In genomic region chr16:711548-712320, GRCh38 we compare ENCODE assay signal across 8 cellular contexts. TPM values are rescaled to one million over a fixed set of nuclear protein-coding genes. Genes with fewer than 3 reads are reported as not detected.
DNase-seq lines count a peak whose midpoint lies in the region; ATAC-seq and TF ChIP-seq lines count a peak whose summit lies in the region.

No MANE protein-coding gene starts in this region.

- no peak overlapping the region for H4K12ac ChIP-seq in trophoblast cell (ENCODE audit: low read depth, low read length)

- H3K27me3 ChIP-seq in trophoblast cell (ENCODE audit: insufficient read depth, low read length), result peaks cover 20% of the 10 kb centered on the region
- H3K27me3 ChIP-seq in aorta (ENCODE audit: control insufficient read depth in 1 of 2, insufficient read depth in 2 of 2, low read length in 1 of 2), result no peaks in the 10 kb centered on the region

- H3K14ac ChIP-seq in trophoblast cell (ENCODE audit: low read length), result no peak overlapping the region

- H2BK5ac ChIP-seq in trophoblast cell (ENCODE audit: low read depth, low read length, poor library complexity), result no peak overlapping the region

- no peak overlapping the region for H3K4me2 ChIP-seq in trophoblast cell (ENCODE audit: low read length)

- H3K36me3 ChIP-seq in trophoblast cell (ENCODE audit: control insufficient read depth in 1 of 2, insufficient read depth in 2 of 2, low read length in 2 of 2), result no peaks in the 10 kb centered on the region
- no peaks in the 10 kb centered on the region for H3K36me3 ChIP-seq in aorta (ENCODE audit: control insufficient read depth in 1 of 2, insufficient read depth in 2 of 2, low read length in 1 of 2)

- no peak overlapping the region for H3K4me3 Mint-ChIP-seq in activated naive CD4-positive, alpha-beta T cell treated with anti-CD3 and anti-CD28 coated beads for 36 hours

- WGBS in trophoblast cell (ENCODE audit: extremely low coverage, insufficient coverage, insufficient read length), result no CpG with 5 or more reads among the region's 25 CpGs
- 11 to 12% methylated on average over 25 of the region's 25 CpGs for WGBS in aorta, 2 donors

- H4K91ac ChIP-seq in trophoblast cell (ENCODE audit: low read depth, low read length), result no peak overlapping the region

- CTCF ChIA-PET in activated naive CD4-positive, alpha-beta T cell treated with anti-CD3 and anti-CD28 coated beads for 36 hours (lab: Charles Lee), result interaction anchor here (0.5 to 2.8 kb wide), 23 partner anchors 8 to 580 kb away, joined by 3 to 55 read pairs (median 4); partner anchors contain the start of genes ANTKMT, CCDC78, CHTF18 and RPUSD1

- no peak overlapping the region for H2AK5ac ChIP-seq in trophoblast cell (ENCODE audit: low read length)

- no peak overlapping the region for H2BK120ac ChIP-seq in trophoblast cell (ENCODE audit: insufficient read depth, low read length, poor library complexity)

- H3K4me1 ChIP-seq in trophoblast cell (ENCODE audit: control insufficient read depth in 1 of 2, insufficient read depth in 2 of 2, low read length in 2 of 2) (peaks cover 18 to 19% of the 10 kb centered on the region in 2 experiments), aorta (ENCODE audit: control insufficient read depth in 1 of 2, insufficient read depth in 2 of 2, low read length in 2 of 2) (no peaks in the 10 kb centered on the region)

- ATAC-seq in HG02610 (IDR thresholded peaks at IDR 0.05; ENCODE audit: unreplicated experiment) (peak; percentile 43), SK-N-SH treated with all-trans-retinoic acid at 6 μM for 48 hours (peak; percentile 65), aorta (ENCODE audit: low FRiP score) (peak; percentile 77), GM21737 (IDR thresholded peaks at IDR 0.05; ENCODE audit: unreplicated experiment) (no peak)

- no peak overlapping the region for H3K23ac ChIP-seq in trophoblast cell (ENCODE audit: low read length)

- no peak overlapping the region for H2BK12ac ChIP-seq in trophoblast cell (ENCODE audit: low read length)

- peaks cover 45% of the 10 kb centered on the region for H3K27me3 Mint-ChIP-seq in activated naive CD4-positive, alpha-beta T cell treated with anti-CD3 and anti-CD28 coated beads for 36 hours (ENCODE audit: low read depth)

- no peak overlapping the region for H3K4ac ChIP-seq in trophoblast cell (ENCODE audit: low read depth, low read length)

- no peak overlapping the region for H4K8ac ChIP-seq in trophoblast cell (ENCODE audit: low read depth, low read length)

- H3K4me1 Mint-ChIP-seq in activated naive CD4-positive, alpha-beta T cell treated with anti-CD3 and anti-CD28 coated beads for 36 hours (ENCODE audit: low read depth), result peaks cover 3% of the 10 kb centered on the region

- no peaks in the 10 kb centered on the region for H3K79me2 ChIP-seq in trophoblast cell (ENCODE audit: control insufficient read depth, insufficient read depth, low read length, poor library complexity)

- no peaks in the 10 kb centered on the region for H3K36me3 Mint-ChIP-seq in activated naive CD4-positive, alpha-beta T cell treated with anti-CD3 and anti-CD28 coated beads for 36 hours (ENCODE audit: low read depth)

- DNase-seq in COLO668 (lab: John Stamatoyannopoulos, UW; ENCODE audit: unreplicated experiment) (peak; percentile 83), germinal center (ENCODE audit: low spot score) (peak; percentile 87), trophoblast cell (peak; percentile 67 to 81), aorta (peak; percentile 83 to 94)
- peak; percentile 82 for DNase-seq in activated naive CD4-positive, alpha-beta T cell treated with anti-CD3 and anti-CD28 coated beads for 36 hours

- peaks cover 2% of the 10 kb centered on the region for H3K79me1 ChIP-seq in trophoblast cell (ENCODE audit: low read length)

- no peak overlapping the region for H3K27ac ChIP-seq in trophoblast cell (ENCODE audit: low read depth, low read length)
- no peak overlapping the region for H3K27ac ChIP-seq in aorta (ENCODE audit: low read depth in 1 of 2, low read length in 2 of 2)

- H3K27ac Mint-ChIP-seq in activated naive CD4-positive, alpha-beta T cell treated with anti-CD3 and anti-CD28 coated beads for 36 hours, result no peak overlapping the region

- H3K4me3 ChIP-seq in trophoblast cell (ENCODE audit: low read depth, low read length) (no peak overlapping the region), aorta (ENCODE audit: low read length in 2 of 2) (no peak overlapping the region)

- no peak overlapping the region for H2AFZ ChIP-seq in trophoblast cell (ENCODE audit: insufficient read depth, low read length, poor library complexity)

- H3K18ac ChIP-seq in trophoblast cell (ENCODE audit: low read length), result no peak overlapping the region

- no peak overlapping the region for H3K9ac ChIP-seq in trophoblast cell (ENCODE audit: low read length)

- H3K9me3 ChIP-seq in trophoblast cell (ENCODE audit: insufficient read depth, low read depth, low read length), result peaks cover 14% of the 10 kb centered on the region
- H3K9me3 ChIP-seq in aorta (ENCODE audit: control insufficient read depth, low read length), result no peaks in the 10 kb centered on the region

- H3K9me3 Mint-ChIP-seq in activated naive CD4-positive, alpha-beta T cell treated with anti-CD3 and anti-CD28 coated beads for 36 hours, result no peaks in the 10 kb centered on the region

- intact Hi-C loops in activated naive CD4-positive, alpha-beta T cell treated with anti-CD3 and anti-CD28 coated beads for 36 hours (cut with micrococcal nuclease), result loop anchor here (1.0 to 5.0 kb wide), 2 partner anchors 74 to 346 kb away; no protein-coding TSS in a partner anchor
- intact Hi-C loops in aorta (cut with DNase I), result loop anchor here (1.0 to 10.0 kb wide), 5 partner anchors 74 to 346 kb away; partner anchors contain the start of genes CHTF18 (in 1 of the 2), LMF1 (in 1 of the 2) and RPUSD1 (in 1 of the 2)

TF ChIP-seq in SK-N-SH treated with all-trans-retinoic acid at 6 μM for 48 hours, 23 proteins besides CTCF, POLR2A, EP300 and RAD21 (continues in another document):
- TF ChIP-seq CSRNP3 (CRISPR knock-in tag; IDR thresholded peaks at IDR 0.05), result no peak
- TF ChIP-seq ZFP30 (CRISPR knock-in tag; IDR thresholded peaks at IDR 0.05), result no peak
- no peak for TF ChIP-seq OSR1 (CRISPR knock-in tag; IDR thresholded peaks at IDR 0.05)
- no peak for TF ChIP-seq ZFP3 (CRISPR knock-in tag; IDR thresholded peaks at IDR 0.05)
- TF ChIP-seq TOX (CRISPR knock-in tag; IDR thresholded peaks at IDR 0.05; ENCODE audit: borderline replicate concordance), result no peak
- no peak for TF ChIP-seq ISL1 (CRISPR knock-in tag; IDR thresholded peaks at IDR 0.05)
- TF ChIP-seq ESRRG (CRISPR knock-in tag; IDR thresholded peaks at IDR 0.05), result no peak
- no peak for TF ChIP-seq TCF4 (CRISPR knock-in tag; IDR thresholded peaks at IDR 0.05; ENCODE audit: borderline replicate concordance)

RNA-seq across cellular contexts. Expression of gene METRN, which starts 3.2 kb away (rescaled TPM):
- 10 to 100 TPM in 1 of 2 experiments, 1 to 10 TPM in 1; 8.2 to 11.0 TPM for total RNA-seq in activated naive CD4-positive, alpha-beta T cell treated with anti-CD3 and anti-CD28 coated beads for 36 hours
- 5.9 and 6.1 TPM in 2 replicates for polyA plus RNA-seq in trophoblast cell (2013)
- total RNA-seq in aorta, result 10 to 100 TPM; 22.7 to 26.6 TPM
- 10 to 100 TPM; 26.7 to 61.3 TPM for polyA plus RNA-seq in aorta

RNA-seq across cellular contexts. Expression of gene FBXL16, which starts 6.1 kb away (rescaled TPM):
- total RNA-seq in activated naive CD4-positive, alpha-beta T cell treated with anti-CD3 and anti-CD28 coated beads for 36 hours, result 1 to 10 TPM; 3.7 to 5.7 TPM
- polyA plus RNA-seq in trophoblast cell (2013), result 0.81 and 0.83 TPM in 2 replicates
- total RNA-seq in aorta, result under 1 TPM; 0.16 to 0.18 TPM
- polyA plus RNA-seq in aorta, result not detected

RNA-seq across cellular contexts. Expression of gene ANTKMT, which starts 9.2 kb away (rescaled TPM):
- 10 to 100 TPM; 21.5 to 24.3 TPM for total RNA-seq in activated naive CD4-positive, alpha-beta T cell treated with anti-CD3 and anti-CD28 coated beads for 36 hours
- 17.0 and 18.0 TPM in 2 replicates for polyA plus RNA-seq in trophoblast cell (2013)
- 10 to 100 TPM; 18.6 to 25.7 TPM for total RNA-seq in aorta
- polyA plus RNA-seq in aorta, result 10 to 100 TPM; 13.1 to 33.0 TPM

RNA-seq across cellular contexts. Expression of gene CCDC78, which starts 14.5 kb away (rescaled TPM):
- 1 to 10 TPM; 1.2 to 1.3 TPM for total RNA-seq in activated naive CD4-positive, alpha-beta T cell treated with anti-CD3 and anti-CD28 coated beads for 36 hours
- 0.86 and 1.3 TPM in 2 replicates for polyA plus RNA-seq in trophoblast cell (2013)
- total RNA-seq in aorta, result 1 to 10 TPM in 1 of 2 donors, under 1 TPM in 1; 0.39 to 1.7 TPM
- under 1 TPM in 1 of 2 donors, not detected in 1; 0.97 TPM for polyA plus RNA-seq in aorta

RNA-seq across cellular contexts. Expression of gene HAGHL, which starts 15.2 kb away (rescaled TPM):
- total RNA-seq in activated naive CD4-positive, alpha-beta T cell treated with anti-CD3 and anti-CD28 coated beads for 36 hours, result 1 to 10 TPM; 6.5 to 7.7 TPM
- polyA plus RNA-seq in trophoblast cell (2013), result 1.9 and 2.3 TPM in 2 replicates
- 1 to 10 TPM; 2.4 to 3.8 TPM for total RNA-seq in aorta
- 10 to 100 TPM in 1 of 2 donors, 1 to 10 TPM in 1; 2.8 to 22.5 TPM for polyA plus RNA-seq in aorta
